ENCODE assay signal across 26 cellular contexts in the genomic region with DNA sequence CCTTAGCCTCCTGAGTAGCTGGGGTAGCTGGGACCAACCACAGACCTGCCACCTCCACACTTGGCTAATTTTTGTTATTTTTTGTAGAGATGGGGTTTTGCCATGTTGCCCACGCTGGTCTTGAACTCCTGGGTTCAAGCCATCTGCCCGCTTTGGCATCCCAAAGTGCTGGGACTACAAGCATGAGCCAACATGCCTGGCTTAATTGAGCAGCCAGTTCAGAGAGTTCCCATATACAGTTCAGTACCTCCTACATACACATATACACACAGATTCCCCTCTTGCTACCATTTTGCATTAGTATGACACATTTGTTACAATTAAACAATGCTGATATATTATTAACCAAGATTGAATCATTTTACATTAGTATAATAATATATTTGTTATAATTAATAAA. TPM values are rescaled to one million over a fixed set of nuclear protein-coding genes. Genes with fewer than 3 reads are reported as not detected.
"Had no signal": no experiment of that assay in that cellular context is flagged by ENCODE, and none has a peak within 500 bp of the region (broad histone marks: within the 10 kb centered on the region; RNA-seq: fewer than 3 reads in every experiment).

No MANE protein-coding gene starts in this region.

- H3K9me3 ChIP-seq: colonic mucosa, lower lobe of right lung, psoas muscle had no signal

- FAIRE-seq: islet of Langerhans had no signal

- H3K4me1 ChIP-seq: colonic mucosa had no signal

- H3K27ac Mint-ChIP-seq: activated CD4-positive, alpha-beta T cell treated with anti-CD3 and anti-CD28 coated beads, Interleukin-2, amount 10 ng/mL, durations not matched to agents 24 days and 14 days; activated CD8-positive, alpha-beta T cell treated with anti-CD3 and anti-CD28 coated beads for 36 hours; activated naive CD8-positive, alpha-beta T cell treated with anti-CD3 and anti-CD28 coated beads for 36 hours; activated T-helper 17 cell treated with anti-CD3 and anti-CD28 coated beads, Interleukin-2, amount 50 U/mL, for 72 hours had no signal

- H3K27ac ChIP-seq: colonic mucosa, lower lobe of right lung, psoas muscle had no signal

- H3K9me3 Mint-ChIP-seq: activated CD4-positive, alpha-beta T cell treated with anti-CD3 and anti-CD28 coated beads, Interleukin-2, amount 10 ng/mL, durations not matched to agents 24 days and 14 days; activated CD8-positive, alpha-beta T cell treated with anti-CD3 and anti-CD28 coated beads for 36 hours; activated naive CD8-positive, alpha-beta T cell treated with anti-CD3 and anti-CD28 coated beads for 36 hours; activated T-helper 17 cell treated with anti-CD3 and anti-CD28 coated beads, Interleukin-2, amount 50 U/mL, for 72 hours; stimulated activated naive CD8-positive, alpha-beta T cell treated with anti-CD3 and anti-CD28 coated beads, Interleukin-15, amount 100 ng/mL, for 72 hours had no signal

- ATAC-seq: activated CD8-positive, alpha-beta T cell treated with anti-CD3 and anti-CD28 coated beads for 36 hours; activated T-helper 17 cell treated with anti-CD3 and anti-CD28 coated beads, Interleukin-2, amount 50 U/mL, for 72 hours; left colon; lower lobe of right lung; psoas muscle; right cardiac atrium; stimulated activated naive CD8-positive, alpha-beta T cell treated with anti-CD3 and anti-CD28 coated beads, Interleukin-15, amount 100 ng/mL, for 72 hours had no signal

- H3K27me3 ChIP-seq: colonic mucosa had no signal

- DNase-seq: activated CD4-positive, alpha-beta T cell treated with anti-CD3 and anti-CD28 coated beads, Interleukin-2, amount 10 ng/mL, durations not matched to agents 24 days and 14 days; activated CD4-positive, CD25-positive, alpha-beta regulatory T cell; activated CD8-positive, alpha-beta T cell treated with anti-CD3 and anti-CD28 coated beads for 36 hours; activated naive CD4-positive, alpha-beta T cell; activated naive CD8-positive, alpha-beta T cell treated with anti-CD3 and anti-CD28 coated beads for 36 hours; activated T-cell treated with anti-CD3 and anti-CD28 coated beads, Interleukin-2, amount 50 U/mL, for 1 hour; amniotic stem cell; central memory CD4-positive, alpha-beta T cell; colonic mucosa; erythroblast; foreskin melanocyte; glutamatergic neuron; hippocampal formation; left colon; lower lobe of right lung; midbrain; psoas muscle; right cardiac atrium; stimulated activated CD4-positive, alpha-beta T cell treated with anti-CD3 and anti-CD28 coated beads, Interleukin-15, amount 100 ng/mL, for 24 hours; stimulated activated CD4-positive, alpha-beta T cell treated with anti-CD3 and anti-CD28 coated beads, Interleukin-2, amount 100 ng/mL, for 48 hours; stimulated activated naive CD8-positive, alpha-beta T cell treated with anti-CD3 and anti-CD28 coated beads, Interleukin-15, amount 100 ng/mL, for 72 hours; T-helper 1 cell; T1000 had no signal

- H3K4me3 Mint-ChIP-seq: activated CD4-positive, alpha-beta T cell treated with anti-CD3 and anti-CD28 coated beads, Interleukin-2, amount 10 ng/mL, durations not matched to agents 24 days and 14 days; activated CD8-positive, alpha-beta T cell treated with anti-CD3 and anti-CD28 coated beads for 36 hours; activated naive CD8-positive, alpha-beta T cell treated with anti-CD3 and anti-CD28 coated beads for 36 hours; activated T-helper 17 cell treated with anti-CD3 and anti-CD28 coated beads, Interleukin-2, amount 50 U/mL, for 72 hours; stimulated activated naive CD8-positive, alpha-beta T cell treated with anti-CD3 and anti-CD28 coated beads, Interleukin-15, amount 100 ng/mL, for 72 hours had no signal

- H3K4me3 ChIP-seq: colonic mucosa, lower lobe of right lung, psoas muscle, skin epidermis had no signal

- H3K27me3 Mint-ChIP-seq: activated CD8-positive, alpha-beta T cell treated with anti-CD3 and anti-CD28 coated beads for 36 hours; activated T-helper 17 cell treated with anti-CD3 and anti-CD28 coated beads, Interleukin-2, amount 50 U/mL, for 72 hours; stimulated activated naive CD8-positive, alpha-beta T cell treated with anti-CD3 and anti-CD28 coated beads, Interleukin-15, amount 100 ng/mL, for 72 hours had no signal

RNA-seq across cellular contexts. Expression of a gene that starts 39.0 kb away (rescaled TPM):
- total RNA-seq: activated CD4-positive, alpha-beta T cell treated with anti-CD3 and anti-CD28 coated beads, Interleukin-2, amount 10 ng/mL, durations not matched to agents 24 days and 14 days; activated CD8-positive, alpha-beta T cell treated with anti-CD3 and anti-CD28 coated beads for 36 hours; activated naive CD8-positive, alpha-beta T cell treated with anti-CD3 and anti-CD28 coated beads for 36 hours; activated T-helper 17 cell treated with anti-CD3 and anti-CD28 coated beads, Interleukin-2, amount 50 U/mL, for 72 hours had no signal
